8 cellular contexts compared by ENCODE assay signal in genomic region chr17:46266656-46267544, GRCh38. TPM values are rescaled to one million over a fixed set of nuclear protein-coding genes. Genes with fewer than 3 reads are reported as not detected.
DNase-seq lines count a peak whose midpoint lies in the region; ATAC-seq and TF ChIP-seq lines count a peak whose summit lies in the region.

No MANE protein-coding gene starts in this region.

- peak overlapping the region; percentile 86 for H3K4me2 ChIP-seq in mesendoderm (ENCODE audit: low read length)

- no peak overlapping the region for H2BK15ac ChIP-seq in mesendoderm (replicated peaks; ENCODE audit: low read depth)

- H2BK5ac ChIP-seq in mesendoderm (ENCODE audit: low read length), result no peak overlapping the region

- H3K4me3 Mint-ChIP-seq in CD4-positive, alpha-beta T cell, result peak overlapping the region; percentile 89
- H3K4me3 Mint-ChIP-seq in effector memory CD8-positive, alpha-beta T cell, result peak overlapping the region; percentile 88 to 89

- H3K36me3 Mint-ChIP-seq in CD4-positive, alpha-beta T cell (ENCODE audit: low read depth), result no peaks in the 10 kb centered on the region
- peaks cover 12% of the 10 kb centered on the region for H3K36me3 Mint-ChIP-seq in effector memory CD8-positive, alpha-beta T cell (ENCODE audit: insufficient read depth)

- H4K5ac ChIP-seq in mesendoderm (ENCODE audit: low read length), result no peak overlapping the region

- no peak for TF ChIP-seq CTCF in CD4-positive, alpha-beta T cell (IDR thresholded peaks at IDR 0.05)

- WGBS in mesendoderm (ENCODE audit: extremely low coverage, insufficient coverage, low lambda C conversion rate), result no CpG with 5 or more reads among the region's 116 CpGs

- H3K18ac ChIP-seq in mesendoderm (ENCODE audit: low read length), result peak overlapping the region; percentile 61

- H3K27ac ChIP-seq in CD4-positive, alpha-beta T cell (ENCODE audit: low read depth, low read length), result peak overlapping the region; percentile 70
- no peak overlapping the region for H3K27ac ChIP-seq in mesendoderm (ENCODE audit: low read depth, low read length)

- peak; percentile 43 for ATAC-seq in CD4-positive, alpha-beta T cell (ENCODE audit: poor library complexity)
- ATAC-seq in GM19395 (IDR thresholded peaks at IDR 0.05; ENCODE audit: unreplicated experiment), result peak; percentile 76
- peak; percentile 80 for ATAC-seq in HG03521 (IDR thresholded peaks at IDR 0.05; ENCODE audit: unreplicated experiment)
- peak; percentile 75 for ATAC-seq in effector memory CD8-positive, alpha-beta T cell (replicated peaks)

- H3K79me2 ChIP-seq in mesendoderm (ENCODE audit: control insufficient read depth, insufficient read depth, low read length), result no peaks in the 10 kb centered on the region

- DNase-seq in CD4-positive, alpha-beta T cell, result peak; percentile 55 to 88 (median 81)
- peak; percentile 29 for DNase-seq in NCI-H82 treated with DMSO at 0.1 percent for 48 hours (lab: John Stamatoyannopoulos, UW; ENCODE audit: unreplicated experiment)
- DNase-seq in activated CD8-positive, alpha-beta memory T cell treated with anti-CD3 and anti-CD28 coated beads for 24 hours, result peak; percentile 92
- peak; percentile 64 to 77 (median 72) for DNase-seq in effector memory CD8-positive, alpha-beta T cell
- DNase-seq in mesendoderm, result peak; percentile 90
- peak; percentile 63 for DNase-seq in stimulated activated CD8-positive, alpha-beta memory T cell treated with anti-CD3 and anti-CD28 coated beads, Interleukin-12 subunit alpha, Interleukin-12 subunit beta, amount 100 ng/mL, for 24 hours (ENCODE audit: extremely low read depth)

- H3K4ac ChIP-seq in mesendoderm (ENCODE audit: low read depth, low read length), result no peak overlapping the region

- peaks cover 2% of the 10 kb centered on the region for H3K4me1 ChIP-seq in mesendoderm (ENCODE audit: control insufficient read depth, low read depth, low read length)

- H3K9me3 ChIP-seq in CD4-positive, alpha-beta T cell (ENCODE audit: control insufficient read depth, low read length), result no peaks in the 10 kb centered on the region

- H4K8ac ChIP-seq in mesendoderm (ENCODE audit: low read depth, low read length), result peak overlapping the region; percentile 58

- no peak overlapping the region for H2BK120ac ChIP-seq in mesendoderm (ENCODE audit: low read depth, low read length)

- peak overlapping the region; percentile 77 for H3K9ac ChIP-seq in mesendoderm (ENCODE audit: low read length)

- no peak overlapping the region for H2AK5ac ChIP-seq in mesendoderm (ENCODE audit: low read length)

- no peaks in the 10 kb centered on the region for H3K9me3 Mint-ChIP-seq in CD4-positive, alpha-beta T cell
- H3K9me3 Mint-ChIP-seq in effector memory CD8-positive, alpha-beta T cell, result no peaks in the 10 kb centered on the region

- H3K27ac Mint-ChIP-seq in CD4-positive, alpha-beta T cell, result peak overlapping the region; percentile 97
- peak overlapping the region; percentile 92 to 94 for H3K27ac Mint-ChIP-seq in effector memory CD8-positive, alpha-beta T cell

- H3K36me3 ChIP-seq in mesendoderm (ENCODE audit: control insufficient read depth, insufficient read depth, low read length), result no peaks in the 10 kb centered on the region

- no peaks in the 10 kb centered on the region for H3K27me3 Mint-ChIP-seq in CD4-positive, alpha-beta T cell
- peaks cover 5 to 22% of the 10 kb centered on the region in 2 donors for H3K27me3 Mint-ChIP-seq in effector memory CD8-positive, alpha-beta T cell

- H3K23ac ChIP-seq in mesendoderm (ENCODE audit: low read length), result peak overlapping the region; percentile 67

- peaks cover 31% of the 10 kb centered on the region for H3K4me1 Mint-ChIP-seq in CD4-positive, alpha-beta T cell (ENCODE audit: low read depth)
- peaks cover 30 to 38% of the 10 kb centered on the region in 2 donors for H3K4me1 Mint-ChIP-seq in effector memory CD8-positive, alpha-beta T cell (ENCODE audit: low read depth in 2 of 2)

- peak overlapping the region; percentile 52 for H3K4me3 ChIP-seq in mesendoderm (ENCODE audit: low read length)

- POLR2A ChIA-PET in CD4-positive, alpha-beta T cell (lab: Charles Lee), result interaction anchor here (0.6 to 2.4 kb wide), 5 partner anchors 10 to 312 kb away, joined by 3 to 9 read pairs (median 3); partner anchors contain the start of gene KANSL1

- H3K79me1 ChIP-seq in mesendoderm (ENCODE audit: low read length), result no peaks in the 10 kb centered on the region

- intact Hi-C loops in CD4-positive, alpha-beta T cell (cut with DNase I, micrococcal nuclease), result loop anchor here (5.0 to 10.0 kb wide), 3 partner anchors 72 to 375 kb away; partner anchors contain the start of genes KANSL1 (in 2 of the 2) and MAPT (in 1 of the 2)

- CTCF ChIA-PET in CD4-positive, alpha-beta T cell (lab: Charles Lee), result interaction anchor here (0.6 to 2.7 kb wide), 5 partner anchors 8 to 222 kb away, joined by 3 to 6 read pairs (median 4); partner anchors contain the start of gene KANSL1

- H3K56ac ChIP-seq in mesendoderm (ENCODE audit: low read length), result peak overlapping the region; percentile 90

- no peaks in the 10 kb centered on the region for H3K27me3 ChIP-seq in CD4-positive, alpha-beta T cell (ENCODE audit: control insufficient read depth, insufficient read depth, low read length)
- H3K27me3 ChIP-seq in mesendoderm (ENCODE audit: insufficient read depth, low read length, poor library complexity), result peaks cover 9% of the 10 kb centered on the region

RNA-seq across cellular contexts. Expression of gene LRRC37A, which starts 28.0 kb away (rescaled TPM):
- total RNA-seq in CD4-positive, alpha-beta T cell, result 1 to 10 TPM; 2.9 to 3.6 TPM
- 1.2 TPM for polyA plus RNA-seq in mesendoderm (2013, experiment 1 of 2)
- polyA plus RNA-seq in mesendoderm (2013, experiment 2 of 2), result 1.3 TPM

Comparison
In these comparisons a context has a peak if more than half of its experiments do, and no peak if none do; other contexts are left out.
1. DNase-seq: peak in every context shown above with its lines; median percentile 92 in activated CD8-positive, alpha-beta memory T cell treated with anti-CD3 and anti-CD28 coated beads for 24 hours; 90 in mesendoderm; 81 in CD4-positive, alpha-beta T cell; 72 in effector memory CD8-positive, alpha-beta T cell; 63 in stimulated activated CD8-positive, alpha-beta memory T cell treated with anti-CD3 and anti-CD28 coated beads, Interleukin-12 subunit alpha, Interleukin-12 subunit beta, amount 100 ng/mL, for 24 hours; 29 in NCI-H82 treated with DMSO at 0.1 percent for 48 hours.